In genomic region chr7:149103424-149103823, GRCh38 we compare ENCODE assay signal across 17 cellular contexts. TPM values are rescaled to one million over a fixed set of nuclear protein-coding genes. Genes with fewer than 3 reads are reported as not detected.
DNase-seq lines count a peak whose midpoint lies in the region; ATAC-seq and TF ChIP-seq lines count a peak whose summit lies in the region.
"Had no signal": no experiment of that assay in that cellular context is flagged by ENCODE, and none has a peak within 500 bp of the region (broad histone marks: within the 10 kb centered on the region; RNA-seq: fewer than 3 reads in every experiment).

No MANE protein-coding gene starts in this region.

- no peaks in the 10 kb centered on the region for H3K79me1 ChIP-seq in mesendoderm (ENCODE audit: low read length)

- ATAC-seq in GM23338 (peak; percentile 54; the same call in 2 of the 3 replicates), PC-3 (no peak), HG03108 (IDR thresholded peaks at IDR 0.05; ENCODE audit: unreplicated experiment) (no peak), Right ventricle myocardium inferior (no peak)

- no peak overlapping the region for H3K56ac ChIP-seq in mesendoderm (ENCODE audit: low read length)

- TF ChIP-seq CTCF in GM23338 (conservative IDR thresholded peaks at IDR 0.05; ENCODE audit: low read depth in 2 of 2) (peak in 1 of 2 experiments; percentile 48; a peak in 2 of 4 replicates), PC-3 (conservative IDR thresholded peaks at IDR 0.05; ENCODE audit: low read depth, low read length) (no peak)

- H2AK5ac ChIP-seq in mesendoderm (ENCODE audit: low read length), result no peak overlapping the region

- H3K27me3 Mint-ChIP-seq in GM23338 (ENCODE audit: insufficient read depth, low read depth, poor library complexity), result peaks cover 10% of the 10 kb centered on the region

- BruUV-seq in PC-3 (replicated peaks; lab: Mats Ljungman, UMichigan), result TSS peak; percentile 24

- H4K20me1 ChIP-seq in GM23338 (replicated peaks; ENCODE audit: insufficient read depth) (no peaks in the 10 kb centered on the region), PC-3 (ENCODE audit: low read length) (no peaks in the 10 kb centered on the region)

- no peaks in the 10 kb centered on the region for H3K9me3 Mint-ChIP-seq in GM23338
- H3K9me3 Mint-ChIP-seq: CD4-positive, alpha-beta memory T cell had no signal

- H2AFZ ChIP-seq in GM23338 (no peak overlapping the region), PC-3 (ENCODE audit: low read length) (no peak overlapping the region)

- intact Hi-C loops in PC-3 (cut with micrococcal nuclease) (no loop called here), Right ventricle myocardium inferior (cut with DNase I) (no loop called here)

- no peak overlapping the region for H4K5ac ChIP-seq in mesendoderm (ENCODE audit: low read length)

- no peak for DNase-seq in GM23338 (ENCODE audit: low spot score)
- no peak for DNase-seq in PC-3
- DNase-seq in mesendoderm, result peak; percentile 26
- DNase-seq in Right ventricle myocardium inferior (ENCODE audit: missing footprints), result no peak
- no peak for DNase-seq in superior temporal gyrus (ENCODE audit: extremely low spot score)
- DNase-seq in NK-92 (lab: John Stamatoyannopoulos, UW; ENCODE audit: unreplicated experiment), result no peak
- DNase-seq: ACHN; BE2C; CD4-positive, alpha-beta memory T cell; DMS153; DMS79; GF-D8; GOT3; HCEC 1CT had no signal

- H3K9ac ChIP-seq in PC-3 (ENCODE audit: low read length), result no peak overlapping the region
- H3K9ac ChIP-seq in mesendoderm (ENCODE audit: low read length), result no peak overlapping the region
- H3K9ac ChIP-seq: KMS-11 had no signal

- H3K27ac ChIP-seq in GM23338 (ENCODE audit: low read depth) (no peak overlapping the region), PC-3 (ENCODE audit: low read length) (no peak overlapping the region), mesendoderm (ENCODE audit: low read depth, low read length) (no peak overlapping the region)
- H3K27ac ChIP-seq: KMS-11 had no signal

- H3K36me3 ChIP-seq in GM23338 (ENCODE audit: insufficient read depth), result no peaks in the 10 kb centered on the region
- H3K36me3 ChIP-seq in PC-3 (ENCODE audit: low read depth, low read length), result no peaks in the 10 kb centered on the region
- H3K36me3 ChIP-seq in mesendoderm (ENCODE audit: control insufficient read depth, insufficient read depth, low read length), result no peaks in the 10 kb centered on the region
- H3K36me3 ChIP-seq: BE2C had no signal

- H3K27me3 ChIP-seq in GM23338 (ENCODE audit: insufficient read depth) (no peaks in the 10 kb centered on the region), PC-3 (ENCODE audit: low read length) (no peaks in the 10 kb centered on the region), mesendoderm (ENCODE audit: insufficient read depth, low read length, poor library complexity) (no peaks in the 10 kb centered on the region)
- H3K27me3 ChIP-seq: BE2C had no signal

- WGBS in mesendoderm (ENCODE audit: extremely low coverage, insufficient coverage, low lambda C conversion rate), result no CpG with 5 or more reads among the region's 9 CpGs

- H3F3A ChIP-seq in GM23338 (replicated peaks; ENCODE audit: low read depth) (no peaks in the 10 kb centered on the region), PC-3 (ENCODE audit: low read length, unreplicated experiment) (no peaks in the 10 kb centered on the region)

- peaks cover 4% of the 10 kb centered on the region; the same call in 2 of the 3 replicates for H3K4me1 Mint-ChIP-seq in GM23338
- H3K4me1 Mint-ChIP-seq: CD14-positive monocyte had no signal

- no peak overlapping the region for H4K8ac ChIP-seq in mesendoderm (ENCODE audit: low read depth, low read length)

- no peak overlapping the region for H3K27ac Mint-ChIP-seq in GM23338
- H3K27ac Mint-ChIP-seq: CD14-positive monocyte; CD4-positive, alpha-beta memory T cell had no signal

- H3K79me2 ChIP-seq in GM23338 (replicated peaks; ENCODE audit: insufficient read depth) (no peaks in the 10 kb centered on the region), PC-3 (ENCODE audit: low read length) (no peaks in the 10 kb centered on the region), mesendoderm (ENCODE audit: control insufficient read depth, insufficient read depth, low read length) (no peaks in the 10 kb centered on the region)

- H3K4me1 ChIP-seq in GM23338 (ENCODE audit: insufficient read depth) (no peaks in the 10 kb centered on the region), PC-3 (ENCODE audit: insufficient read depth, low read length) (no peaks in the 10 kb centered on the region), mesendoderm (ENCODE audit: control insufficient read depth, low read depth, low read length) (no peaks in the 10 kb centered on the region)
- H3K4me1 ChIP-seq: BE2C had no signal

- H2BK5ac ChIP-seq in mesendoderm (ENCODE audit: low read length), result no peak overlapping the region

- H3K4me3 ChIP-seq in GM23338 (no peak overlapping the region), PC-3 (ENCODE audit: low read length) (no peak overlapping the region), mesendoderm (ENCODE audit: low read length) (no peak overlapping the region)

- H2BK120ac ChIP-seq in mesendoderm (ENCODE audit: low read depth, low read length), result no peak overlapping the region

- CTCF ChIA-PET in PC-3 (lab: Charles Lee), result no interaction called here

- no peak overlapping the region for H3K18ac ChIP-seq in mesendoderm (ENCODE audit: low read length)

- peaks cover 29% of the 10 kb centered on the region for H3K36me3 Mint-ChIP-seq in GM23338 (ENCODE audit: low read depth)
- H3K36me3 Mint-ChIP-seq: CD14-positive monocyte had no signal

- POLR2A ChIA-PET in PC-3 (lab: Charles Lee; ENCODE audit: unreplicated experiment), result no interaction called here

- H3K4ac ChIP-seq in mesendoderm (ENCODE audit: low read depth, low read length), result no peak overlapping the region

- no peak overlapping the region for H3K4me2 ChIP-seq in GM23338
- no peak overlapping the region for H3K4me2 ChIP-seq in PC-3 (ENCODE audit: low read length)
- no peak overlapping the region for H3K4me2 ChIP-seq in mesendoderm (ENCODE audit: low read length)
- H3K4me2 ChIP-seq: KMS-11 had no signal

- H3K23ac ChIP-seq in mesendoderm (ENCODE audit: low read length), result no peak overlapping the region

- H3K4me3 Mint-ChIP-seq in GM23338, result no peak overlapping the region
- H3K4me3 Mint-ChIP-seq: CD14-positive monocyte; CD4-positive, alpha-beta memory T cell had no signal

- no peaks in the 10 kb centered on the region for H3K9me3 ChIP-seq in PC-3 (ENCODE audit: low read length)
- H3K9me3 ChIP-seq: BE2C had no signal

- no peak overlapping the region for H2BK15ac ChIP-seq in mesendoderm (replicated peaks; ENCODE audit: low read depth)

- no peaks in the 10 kb centered on the region for H3K9me2 ChIP-seq in GM23338 (ENCODE audit: insufficient read depth)
- H3K9me2 ChIP-seq in PC-3 (replicated peaks; ENCODE audit: low read length), result no peaks in the 10 kb centered on the region

TF ChIP-seq in GM23338, 12 proteins besides CTCF, POLR2A, EP300 and RAD21 (continues in another document):
- TF ChIP-seq ZNF114 (CRISPR knock-in tag; IDR thresholded peaks at IDR 0.05), result no peak
- TF ChIP-seq REST (IDR thresholded peaks at IDR 0.05; ENCODE audit: unreplicated experiment), result no peak

RNA-seq across cellular contexts. Expression of gene ZNF786, which starts 12.9 kb away (rescaled TPM):
- total RNA-seq in GM23338 (2014; rRNA removed; shearing (Covaris generic)), result 18.4 and 19.8 TPM in 2 replicates
- polyA plus RNA-seq in GM23338 (2016; fragmentation: Nextera tagmentation; extraction: Ambion mirVana), result 6.1 and 7.1 TPM in 2 replicates
- total RNA-seq in PC-3 (2014; rRNA removed), result 4.2 and 6.3 TPM in 2 replicates
- polyA plus RNA-seq in mesendoderm (2013, experiment 1 of 2), result 4.5 TPM
- 4.7 TPM for polyA plus RNA-seq in mesendoderm (2013, experiment 2 of 2)
- 2.9 TPM for total RNA-seq in Right ventricle myocardium inferior

RNA-seq across cellular contexts. Expression of gene ZNF425, which starts 22.7 kb away (rescaled TPM):
- 4.3 and 5.0 TPM in 2 replicates for total RNA-seq in GM23338 (2014; rRNA removed; shearing (Covaris generic))
- polyA plus RNA-seq in GM23338 (2016; fragmentation: Nextera tagmentation; extraction: Ambion mirVana), result 3.0 and 4.3 TPM in 2 replicates
- total RNA-seq in PC-3 (2014; rRNA removed) (1.6 and 2.0 TPM in 2 replicates), Right ventricle myocardium inferior (0.60 TPM)
- polyA plus RNA-seq in mesendoderm (2013, experiment 1 of 2), result 2.1 TPM
- 2.4 TPM for polyA plus RNA-seq in mesendoderm (2013, experiment 2 of 2)

RNA-seq across cellular contexts. Expression of gene ZNF398, which starts 43.8 kb away (rescaled TPM):
- total RNA-seq in GM23338 (2014; rRNA removed; shearing (Covaris generic)), result 92.7 and 99.6 TPM in 2 replicates
- 18.2 and 20.7 TPM in 2 replicates for polyA plus RNA-seq in GM23338 (2016; fragmentation: Nextera tagmentation; extraction: Ambion mirVana)
- 8.2 and 9.1 TPM in 2 replicates for total RNA-seq in PC-3 (2014; rRNA removed)
- 9.1 TPM for polyA plus RNA-seq in mesendoderm (2013, experiment 1 of 2)
- polyA plus RNA-seq in mesendoderm (2013, experiment 2 of 2), result 9.8 TPM
- 7.0 TPM for total RNA-seq in Right ventricle myocardium inferior
